ENCODE assay signal across 11 cellular contexts in the genomic region with DNA sequence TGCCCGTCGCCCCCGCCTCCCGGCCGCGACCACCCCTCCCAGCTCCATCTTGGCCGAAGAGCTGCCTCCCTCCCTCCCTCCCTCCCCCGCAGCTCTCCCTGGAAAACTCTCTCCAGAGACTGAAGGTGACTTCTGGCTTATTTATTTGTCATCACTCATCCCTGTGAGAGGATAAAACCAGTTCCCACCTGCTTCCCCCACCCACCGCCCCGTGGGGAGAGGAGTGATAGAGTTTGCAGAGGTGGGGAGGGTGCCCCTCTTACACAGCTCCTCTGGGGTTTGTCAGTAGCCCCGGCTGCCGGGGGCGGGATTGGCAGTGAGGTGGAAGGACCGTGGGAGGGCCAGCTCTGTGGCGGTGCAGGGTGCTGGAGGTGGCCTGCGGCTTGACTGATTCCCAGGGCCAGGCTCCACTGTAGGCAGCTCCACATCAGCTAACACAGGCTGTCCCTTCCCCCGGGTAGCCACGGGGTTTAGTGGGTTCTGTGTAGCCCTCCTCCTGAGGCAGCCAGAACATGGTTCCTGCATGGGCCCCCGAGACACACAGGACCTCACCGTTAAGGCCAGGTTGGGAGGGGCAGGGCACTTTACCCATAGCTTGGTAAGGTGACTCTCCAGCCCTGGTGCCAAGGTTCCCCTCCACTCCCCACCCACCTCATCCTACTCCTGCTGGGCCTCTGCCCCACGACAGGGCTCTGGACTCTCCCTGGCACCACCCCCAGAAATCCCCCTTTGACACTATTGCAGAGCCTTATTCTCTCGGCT.
DNase-seq lines count a peak whose midpoint lies in the region; ATAC-seq, FAIRE-seq and TF ChIP-seq lines count a peak whose summit lies in the region.
"Had no signal": no experiment of that assay in that cellular context is flagged by ENCODE, and none has a peak within 500 bp of the region (broad histone marks: within the 10 kb centered on the region; RNA-seq: fewer than 3 reads in every experiment).

No MANE protein-coding gene starts in this region.

- CTCF ChIA-PET in A549 (lab: Yijun Ruan, JAX) = interaction anchor here (0.6 to 4.1 kb wide), 12 partner anchors 10 to 888 kb away, joined by 3 to 31 read pairs (median 4); a partner anchor contains a TSS

- no peak for TF ChIP-seq RAD21 in A549 (conservative IDR thresholded peaks at IDR 0.05 in 1 of 2, IDR thresholded peaks at IDR 0.05 in 1 of 2)

- H3K27me3 ChIP-seq in HUES64 (ENCODE audit: insufficient read depth, low read length) (peaks cover 74% of the 10 kb centered on the region), esophagus muscularis mucosa (peaks cover 0 to 75% (median 19%) of the 10 kb centered on the region in 4 donors)

- ATAC-seq in A549 (peak in 1 of 2 experiments; percentile 26; a peak in 3 of 6 replicates), HG03159 (IDR thresholded peaks at IDR 0.05; ENCODE audit: unreplicated experiment) (no peak)

- TF ChIP-seq EP300 in A549 (IDR thresholded peaks at IDR 0.05) (no peak), esophagus muscularis mucosa (IDR thresholded peaks at IDR 0.05) (no peak)

- intact Hi-C loops in esophagus muscularis mucosa (cut with DNase I) = no loop called here

- no peaks in the 10 kb centered on the region for H3K9me3 ChIP-seq in A549
- no peaks in the 10 kb centered on the region for H3K9me3 ChIP-seq in HUES64 (ENCODE audit: insufficient read depth, low read depth, low read length)
- no peaks in the 10 kb centered on the region for H3K9me3 ChIP-seq in esophagus muscularis mucosa

- DNase-seq in A549 (ENCODE audit: low read depth in 1 of 2, low spot score in 1 of 2) = no peak
- no peak for DNase-seq in esophagus muscularis mucosa (ENCODE audit: extremely low spot score)
- peak; percentile 37 for DNase-seq in occipital lobe (lab: John Stamatoyannopoulos, UW)
- DNase-seq in amniotic stem cell (lab: John Stamatoyannopoulos, UW) = no peak
- DNase-seq in DMS79 (lab: John Stamatoyannopoulos, UW) = no peak
- DNase-seq in NCI-H1105 treated with DMSO at 0.1 percent for 48 hours (lab: John Stamatoyannopoulos, UW) = no peak
- DNase-seq: activated T-cell treated with anti-CD3 and anti-CD28 coated beads, Interleukin-2, amount 50 U/mL, for 4 hours had no signal

- H3K4me3 ChIP-seq in A549 = peak overlapping the region; percentile 46
- 0 out of 2 replicates have a peak overlapping the region, but pooled peaks have one; percentile 23 for H3K4me3 ChIP-seq in HUES64 (ENCODE audit: low read length)
- H3K4me3 ChIP-seq in esophagus muscularis mucosa = peak overlapping the region; percentile 48 to 59 (median 50)

- WGBS in A549 (ENCODE audit: missing lambda C conversion rate) = 57% methylated on average over 13 of the region's 22 CpGs
- WGBS in HUES64 = 31% methylated on average over 20 of the region's 22 CpGs
- WGBS in esophagus muscularis mucosa = 38% methylated on average over 4 of the region's 22 CpGs

- TF ChIP-seq POLR2A in A549 (IDR thresholded peaks at IDR 0.05; ENCODE audit: low read length) (no peak), esophagus muscularis mucosa (IDR thresholded peaks at IDR 0.05; ENCODE audit: low read depth) (no peak)

- TF ChIP-seq CTCF in A549 (IDR thresholded peaks at IDR 0.05) (no peak), esophagus muscularis mucosa (IDR thresholded peaks at IDR 0.05) (no peak)

- POLR2A ChIA-PET in A549 (lab: Yijun Ruan, JAX) = no interaction called here

- peak overlapping the region in 1 of 2 experiments; percentile 56; a peak in 2 of 6 replicates for H3K27ac ChIP-seq in A549
- H3K27ac ChIP-seq in HUES64 (ENCODE audit: low read depth, low read length) = no peak overlapping the region
- H3K27ac ChIP-seq in esophagus muscularis mucosa (replicated peaks in 1 of 4) = no peak overlapping the region
- H3K27ac ChIP-seq: C4-2B, KMS-11 had no signal

- no peak for FAIRE-seq in A549 (lab: Jason Lieb, UNC)

- peak overlapping the region; percentile 97 for H3K4me2 ChIP-seq in A549
- H3K4me2 ChIP-seq: KMS-11 had no signal

- H3K36me3 ChIP-seq in HUES64 (ENCODE audit: insufficient read depth, low read length) (no peaks in the 10 kb centered on the region), esophagus muscularis mucosa (no peaks in the 10 kb centered on the region)

- H3K9ac ChIP-seq in HUES64 (ENCODE audit: low read depth, low read length) = no peak overlapping the region
- H3K9ac ChIP-seq: KMS-11 had no signal

- H3K4me1 ChIP-seq in A549 = peaks cover 5% of the 10 kb centered on the region; the same call in 1 of the 3 replicates
- H3K4me1 ChIP-seq in HUES64 (ENCODE audit: insufficient read depth, low read length) = 0 out of 2 replicates have a peak, but pooled peaks cover 9% of the 10 kb centered on the region
- H3K4me1 ChIP-seq in esophagus muscularis mucosa = peaks cover 5 to 14% (median 13%) of the 10 kb centered on the region in 4 donors

TF ChIP-seq in A549, 52 proteins besides CTCF, POLR2A, EP300 and RAD21:
- TF ChIP-seq, protein P1, sequence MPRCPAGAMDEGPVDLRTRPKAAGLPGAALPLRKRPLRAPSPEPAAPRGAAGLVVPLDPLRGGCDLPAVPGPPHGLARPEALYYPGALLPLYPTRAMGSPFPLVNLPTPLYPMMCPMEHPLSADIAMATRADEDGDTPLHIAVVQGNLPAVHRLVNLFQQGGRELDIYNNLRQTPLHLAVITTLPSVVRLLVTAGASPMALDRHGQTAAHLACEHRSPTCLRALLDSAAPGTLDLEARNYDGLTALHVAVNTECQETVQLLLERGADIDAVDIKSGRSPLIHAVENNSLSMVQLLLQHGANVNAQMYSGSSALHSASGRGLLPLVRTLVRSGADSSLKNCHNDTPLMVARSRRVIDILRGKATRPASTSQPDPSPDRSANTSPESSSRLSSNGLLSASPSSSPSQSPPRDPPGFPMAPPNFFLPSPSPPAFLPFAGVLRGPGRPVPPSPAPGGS (IDR thresholded peaks at IDR 0.05) = no peak
- TF ChIP-seq, protein P2, sequence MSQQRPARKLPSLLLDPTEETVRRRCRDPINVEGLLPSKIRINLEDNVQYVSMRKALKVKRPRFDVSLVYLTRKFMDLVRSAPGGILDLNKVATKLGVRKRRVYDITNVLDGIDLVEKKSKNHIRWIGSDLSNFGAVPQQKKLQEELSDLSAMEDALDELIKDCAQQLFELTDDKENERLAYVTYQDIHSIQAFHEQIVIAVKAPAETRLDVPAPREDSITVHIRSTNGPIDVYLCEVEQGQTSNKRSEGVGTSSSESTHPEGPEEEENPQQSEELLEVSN (IDR thresholded peaks at IDR 0.05; ENCODE audit: borderline replicate concordance, low read depth) = no peak
